Comparison of ENCODE assay signal across 8 cellular contexts in the genomic region with DNA sequence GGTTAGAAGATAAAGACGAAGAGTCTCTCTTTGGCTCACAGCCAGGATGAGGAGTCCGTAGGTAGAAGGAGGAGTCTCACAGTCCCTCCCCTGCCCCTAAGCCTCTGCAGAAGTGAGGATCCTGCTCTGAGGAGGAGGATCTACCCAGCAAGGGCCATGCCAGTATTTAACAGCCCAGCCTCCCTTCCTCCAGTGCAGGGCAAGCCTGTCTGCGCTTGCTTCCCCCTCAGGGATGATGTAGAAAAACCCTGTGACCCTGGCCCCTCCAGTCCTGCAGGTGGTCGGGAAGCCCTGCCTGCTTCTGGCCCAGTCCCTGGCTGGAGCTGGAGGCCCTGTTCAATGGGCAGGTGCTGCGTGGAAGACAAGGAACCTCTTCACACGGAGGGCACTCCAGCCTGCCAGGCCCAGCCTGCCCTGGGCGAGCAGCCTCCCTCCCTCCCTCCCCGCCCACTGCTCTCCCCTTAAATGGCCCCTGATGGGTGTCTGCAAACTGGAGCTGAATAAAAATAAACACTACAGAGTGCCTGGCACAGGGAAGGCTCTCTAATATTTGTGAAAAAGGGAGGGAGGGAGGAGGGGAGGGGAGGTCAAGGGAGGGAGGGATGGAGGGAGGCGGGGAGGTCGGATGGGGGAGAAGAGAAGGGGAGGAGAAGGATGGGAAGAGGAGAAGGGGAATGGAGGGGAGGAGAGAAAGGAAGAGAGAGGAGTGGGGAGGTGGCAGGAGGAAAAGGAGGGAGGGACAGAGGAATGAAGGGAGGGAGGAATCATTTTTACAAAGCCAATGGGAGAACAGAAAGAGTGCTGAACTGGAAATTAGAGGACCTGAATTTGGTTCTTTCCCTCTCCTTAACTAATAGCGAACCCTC.
DNase-seq lines count a peak whose midpoint lies in the region; ATAC-seq and TF ChIP-seq lines count a peak whose summit lies in the region.

No MANE protein-coding gene starts in this region.

- H3K4me1 Mint-ChIP-seq in effector memory CD8-positive, alpha-beta T cell (ENCODE audit: low read depth in 2 of 2) = peaks cover 0 to 2% of the 10 kb centered on the region in 2 donors
- no peaks in the 10 kb centered on the region for H3K4me1 Mint-ChIP-seq in CD8-positive, alpha-beta memory T cell

- DNase-seq in NCI-H226 (peak; percentile 16), prostate gland (ENCODE audit: low spot score) (no peak)
- no peak for DNase-seq in effector memory CD8-positive, alpha-beta T cell
- no peak for DNase-seq in CD8-positive, alpha-beta memory T cell
- DNase-seq in stimulated activated CD4-positive, alpha-beta T cell treated with anti-CD3 and anti-CD28 coated beads, Interleukin-4, amount 100 ng/mL, for 4 hours = no peak

- intact Hi-C loops in prostate gland (cut with DNase I) = loop anchor here (5.0 kb wide), 2 partner anchors 133 to 193 kb away; no protein-coding TSS in a partner anchor

- POLR2A ChIA-PET in CD8-positive, alpha-beta memory T cell (lab: Charles Lee) = no interaction called here

- H3K27ac Mint-ChIP-seq in effector memory CD8-positive, alpha-beta T cell = no peak overlapping the region
- H3K27ac Mint-ChIP-seq in CD8-positive, alpha-beta memory T cell = peak overlapping the region in 1 of 8 donors; percentile 54

- no peak for TF ChIP-seq CTCF in prostate gland (IDR thresholded peaks at IDR 0.05)

- ATAC-seq in esophagus mucosa = peak; percentile 32
- no peak for ATAC-seq in effector memory CD8-positive, alpha-beta T cell (replicated peaks)
- no peak for ATAC-seq in HG03439 (IDR thresholded peaks at IDR 0.05; ENCODE audit: unreplicated experiment)

- 8% methylated on average over 11 of the region's 11 CpGs for WGBS in prostate gland

- H3K36me3 Mint-ChIP-seq in effector memory CD8-positive, alpha-beta T cell (ENCODE audit: insufficient read depth) = no peaks in the 10 kb centered on the region
- H3K36me3 Mint-ChIP-seq in CD8-positive, alpha-beta memory T cell = peaks cover 0 to 15% (median 0%) of the 10 kb centered on the region in 3 donors

- peak overlapping the region; percentile 19; the same call in 1 of the 2 replicates for H3K9ac ChIP-seq in ES-I3 (ENCODE audit: low read depth, low read length)

- H3K36me3 ChIP-seq in ES-I3 (ENCODE audit: insufficient read depth, low read length) (no peaks in the 10 kb centered on the region; the same call in 1 of the 2 replicates), prostate gland (no peaks in the 10 kb centered on the region)
- no peaks in the 10 kb centered on the region for H3K36me3 ChIP-seq in CD8-positive, alpha-beta memory T cell (ENCODE audit: insufficient read depth, low read length)

- TF ChIP-seq POLR2A in prostate gland (IDR thresholded peaks at IDR 0.05) = no peak

- peaks cover 0 to 51% of the 10 kb centered on the region in 2 donors for H3K27me3 Mint-ChIP-seq in effector memory CD8-positive, alpha-beta T cell
- peaks cover 14 to 32% of the 10 kb centered on the region in 2 donors for H3K27me3 Mint-ChIP-seq in CD8-positive, alpha-beta memory T cell

- no peak overlapping the region for H3K4me3 Mint-ChIP-seq in effector memory CD8-positive, alpha-beta T cell
- no peak overlapping the region for H3K4me3 Mint-ChIP-seq in CD8-positive, alpha-beta memory T cell

- CTCF ChIA-PET in CD8-positive, alpha-beta memory T cell (lab: Charles Lee) = interaction anchor here (1.1 kb wide), 1 partner anchor 11 kb away, joined by 3 read pairs; no protein-coding TSS in a partner anchor

- H3K27ac ChIP-seq in prostate gland = peak overlapping the region; percentile 48 to 62
- no peak overlapping the region for H3K27ac ChIP-seq in CD8-positive, alpha-beta memory T cell (ENCODE audit: low read depth, low read length)

- peaks cover 21% of the 10 kb centered on the region; the same call in 1 of the 2 replicates for H3K4me1 ChIP-seq in ES-I3 (ENCODE audit: insufficient read depth, low read length)
- H3K4me1 ChIP-seq in prostate gland (replicated peaks) = peaks cover 8% of the 10 kb centered on the region
- no peaks in the 10 kb centered on the region for H3K4me1 ChIP-seq in CD8-positive, alpha-beta memory T cell (ENCODE audit: insufficient read depth, low read length)

- peaks cover 4 to 8% of the 10 kb centered on the region in 2 donors for H3K9me3 Mint-ChIP-seq in effector memory CD8-positive, alpha-beta T cell
- peaks cover 10 to 16% (median 13%) of the 10 kb centered on the region in 5 donors for H3K9me3 Mint-ChIP-seq in CD8-positive, alpha-beta memory T cell

- H3K4me3 ChIP-seq in prostate gland = no peak overlapping the region
- no peak overlapping the region for H3K4me3 ChIP-seq in CD8-positive, alpha-beta memory T cell (ENCODE audit: low read length)

- H3K27me3 ChIP-seq in prostate gland (replicated peaks; ENCODE audit: insufficient read depth) = no peaks in the 10 kb centered on the region
- peaks cover 5% of the 10 kb centered on the region for H3K27me3 ChIP-seq in CD8-positive, alpha-beta memory T cell (ENCODE audit: insufficient read depth, low read length, poor library complexity, severe bottlenecking)

- H3K9me3 ChIP-seq in ES-I3 (ENCODE audit: control insufficient read depth, insufficient read depth, low read length) (peaks cover 11% of the 10 kb centered on the region; the same call in 1 of the 2 replicates), prostate gland (no peaks in the 10 kb centered on the region)
- no peaks in the 10 kb centered on the region for H3K9me3 ChIP-seq in CD8-positive, alpha-beta memory T cell (ENCODE audit: low read length)
